8 cellular contexts compared by ENCODE assay signal in genomic region chr15:64883997-64884511, GRCh38. TPM values are rescaled to one million over a fixed set of nuclear protein-coding genes. Genes with fewer than 3 reads are reported as not detected.
DNase-seq lines count a peak whose midpoint lies in the region; ATAC-seq, FAIRE-seq and TF ChIP-seq lines count a peak whose summit lies in the region.

No MANE protein-coding gene starts in this region.

- H3K4me3 ChIP-seq in BJ (ENCODE audit: low read depth, low read length) (no peak overlapping the region), lung (no peak overlapping the region)

- H3K27me3 ChIP-seq in BJ (ENCODE audit: control insufficient read depth, insufficient read depth, low read length) (no peaks in the 10 kb centered on the region), lung (ENCODE audit: control insufficient read depth, insufficient read depth) (no peaks in the 10 kb centered on the region)

- no peaks in the 10 kb centered on the region for H3K27me3 Mint-ChIP-seq in chondrocyte (ENCODE audit: low read depth)

- peak overlapping the region; percentile 47 to 68 for H3K27ac ChIP-seq in lung (ENCODE audit: low read depth in 1 of 2, low read length in 1 of 2)

- TF ChIP-seq CTCF in BJ (IDR thresholded peaks at IDR 0.05; ENCODE audit: insufficient read depth, low read depth, low read length) (no peak), chondrocyte (IDR thresholded peaks at IDR 0.05) (no peak), lung (IDR thresholded peaks at IDR 0.05; ENCODE audit: control extremely low read depth, extremely low read depth) (no peak)

- no peaks in the 10 kb centered on the region for H3K36me3 Mint-ChIP-seq in chondrocyte (ENCODE audit: low read depth)

- POLR2A ChIA-PET in BJ (lab: Charles Lee) = no interaction called here

- no peak overlapping the region for H3K4me3 Mint-ChIP-seq in chondrocyte (ENCODE audit: unreplicated experiment)

- peak; percentile 67 for ATAC-seq in lung (ENCODE audit: insufficient read depth, low FRiP score)

- H3K36me3 ChIP-seq in BJ (ENCODE audit: control insufficient read depth, insufficient read depth, low read length) (no peaks in the 10 kb centered on the region), lung (ENCODE audit: control insufficient read depth in 2 of 2, insufficient read depth in 2 of 2, low read length in 2 of 2) (no peaks in the 10 kb centered on the region)

- peak; percentile 26 for FAIRE-seq in HTR-8/SVneo (lab: Jason Lieb, UNC)

- DNase-seq in BJ (ENCODE audit: low read depth) (peak; percentile 50), HTR-8/SVneo (ENCODE audit: insufficient read length, low spot score) (peak; percentile 82), chondrocyte (ENCODE audit: low spot score) (no peak), lung (ENCODE audit: low spot score) (peak; percentile 71), NCI-H524 (lab: John Stamatoyannopoulos, UW) (no peak)
- peak; percentile 70 to 73 for DNase-seq in activated CD4-positive, alpha-beta T cell treated with anti-CD3 and anti-CD28 coated beads for 24 hours (ENCODE audit: low read depth in 2 of 2)
- peak; percentile 53 to 69 for DNase-seq in stimulated activated CD8-positive, alpha-beta memory T cell treated with anti-CD3 and anti-CD28 coated beads, Interleukin-2, amount 100 ng/mL, for 48 hours (ENCODE audit: low read depth in 2 of 2)

- H3K9me3 Mint-ChIP-seq in chondrocyte (ENCODE audit: low read depth) = no peaks in the 10 kb centered on the region

- 21 to 24% methylated on average over 10 of the region's 10 CpGs for WGBS in lung, 2 donors

- CTCF ChIA-PET in BJ (lab: Yijun Ruan, JAX) = no interaction called here

- H3K4me1 ChIP-seq in lung (ENCODE audit: control insufficient read depth in 2 of 2, insufficient read depth in 2 of 2, low read length in 2 of 2) = peaks cover 7 to 11% of the 10 kb centered on the region in 2 donors

- peaks cover 30% of the 10 kb centered on the region for H3K4me1 Mint-ChIP-seq in chondrocyte (ENCODE audit: low read depth)

- H3K9me3 ChIP-seq in lung (ENCODE audit: control insufficient read depth in 2 of 2, insufficient read depth in 1 of 2, low read length in 1 of 2) = no peaks in the 10 kb centered on the region

- peak; percentile 64 for TF ChIP-seq POLR2A in GM19099 (IDR thresholded peaks at IDR 0.05; ENCODE audit: extremely low read depth, insufficient read length, low read depth)

- peak overlapping the region; percentile 82 for H3K27ac Mint-ChIP-seq in chondrocyte (ENCODE audit: unreplicated experiment)

RNA-seq across cellular contexts. Expression of gene ANKDD1A, which starts 27.6 kb away (rescaled TPM):
- polyA plus RNA-seq in BJ (2011; rRNA removed) = 2.9 and 4.9 TPM in 2 replicates
- polyA minus RNA-seq in BJ (2011; rRNA and poly(A)+ RNA removed) = 5.1 and 5.7 TPM in 2 replicates
- 3.4 to 4.3 TPM (median 3.8 TPM) in 3 replicates for total RNA-seq in chondrocyte
- 1 to 10 TPM; 5.0 to 6.8 TPM for total RNA-seq in lung
- 1 to 10 TPM; 2.3 to 3.4 TPM for polyA plus RNA-seq in lung

RNA-seq across cellular contexts. Expression of gene PLEKHO2, which starts 42.3 kb away (rescaled TPM):
- polyA plus RNA-seq in BJ (2011; rRNA removed) = 24.7 and 33.6 TPM in 2 replicates
- 22.4 and 32.7 TPM in 2 replicates for polyA minus RNA-seq in BJ (2011; rRNA and poly(A)+ RNA removed)
- total RNA-seq in chondrocyte = 19.5 to 20.3 TPM (median 20.3 TPM) in 3 replicates
- total RNA-seq in lung = 10 to 100 TPM; 25.6 to 84.1 TPM
- polyA plus RNA-seq in lung = 10 to 100 TPM; 36.9 to 75.3 TPM

RNA-seq across cellular contexts. Expression of gene PIF1, which starts 58.6 kb away (rescaled TPM):
- polyA plus RNA-seq in BJ (2011; rRNA removed) = 7.5 and 10.8 TPM in 2 replicates
- polyA minus RNA-seq in BJ (2011; rRNA and poly(A)+ RNA removed) = 4.8 and 6.8 TPM in 2 replicates
- total RNA-seq in chondrocyte = 1.8 to 6.1 TPM (median 5.9 TPM) in 3 replicates
- 1 to 10 TPM; 1.1 to 2.4 TPM for total RNA-seq in lung
- 1 to 10 TPM; 1.1 to 1.4 TPM for polyA plus RNA-seq in lung

Comparison
In these comparisons a context has a peak if more than half of its experiments do, and no peak if none do; other contexts are left out.
1. DNase-seq: peak in BJ (single experiment), HTR-8/SVneo (single experiment), activated CD4-positive, alpha-beta T cell treated with anti-CD3 and anti-CD28 coated beads for 24 hours (2 of 2), lung (single experiment) and stimulated activated CD8-positive, alpha-beta memory T cell treated with anti-CD3 and anti-CD28 coated beads, Interleukin-2, amount 100 ng/mL, for 48 hours (2 of 2); none in chondrocyte (single experiment) and NCI-H524 (0 of 2).